In genomic region chr16:2165861-2166260, GRCh38 we compare ENCODE assay signal across 18 cellular contexts. TPM values are rescaled to one million over a fixed set of nuclear protein-coding genes. Genes with fewer than 3 reads are reported as not detected.
DNase-seq lines count a peak whose midpoint lies in the region; ATAC-seq, FAIRE-seq and TF ChIP-seq lines count a peak whose summit lies in the region.
"Had no signal": no experiment of that assay in that cellular context is flagged by ENCODE, and none has a peak within 500 bp of the region (broad histone marks: within the 10 kb centered on the region; RNA-seq: fewer than 3 reads in every experiment).

No MANE protein-coding gene starts in this region.

- CTCF ChIA-PET in activated CD8-positive, alpha-beta T cell treated with anti-CD3 and anti-CD28 coated beads, Interleukin-2, amount 10 ng/mL, durations not matched to agents 7 days and 5 days (lab: Charles Lee) = no interaction called here
- CTCF ChIA-PET in activated CD8-positive, alpha-beta T cell treated with anti-CD3 and anti-CD28 coated beads for 36 hours (lab: Charles Lee) = no interaction called here

- H3K4me1 ChIP-seq in small intestine (ENCODE audit: control insufficient read depth in 2 of 2, insufficient read depth in 1 of 2, low read depth in 1 of 2, low read length in 1 of 2) = peaks cover 4 to 8% of the 10 kb centered on the region in 2 donors

- no peaks in the 10 kb centered on the region for H3K27me3 Mint-ChIP-seq in activated CD8-positive, alpha-beta T cell treated with anti-CD3 and anti-CD28 coated beads, Interleukin-2, amount 10 ng/mL, durations not matched to agents 7 days and 5 days (ENCODE audit: low read depth)
- H3K27me3 Mint-ChIP-seq in activated CD8-positive, alpha-beta T cell treated with anti-CD3 and anti-CD28 coated beads for 36 hours = no peaks in the 10 kb centered on the region
- H3K27me3 Mint-ChIP-seq in central memory CD8-positive, alpha-beta T cell = no peaks in the 10 kb centered on the region
- H3K27me3 Mint-ChIP-seq: CD4-positive, alpha-beta T cell had no signal

- H3K4me1 Mint-ChIP-seq in activated CD8-positive, alpha-beta T cell treated with anti-CD3 and anti-CD28 coated beads, Interleukin-2, amount 10 ng/mL, durations not matched to agents 7 days and 5 days (ENCODE audit: low read depth) = no peaks in the 10 kb centered on the region
- H3K4me1 Mint-ChIP-seq in activated CD8-positive, alpha-beta T cell treated with anti-CD3 and anti-CD28 coated beads for 36 hours (ENCODE audit: low read depth) = no peaks in the 10 kb centered on the region
- H3K4me1 Mint-ChIP-seq in central memory CD8-positive, alpha-beta T cell = peaks cover 4% of the 10 kb centered on the region

- no peak for TF ChIP-seq CTCF in activated CD8-positive, alpha-beta T cell treated with anti-CD3 and anti-CD28 coated beads for 36 hours (IDR thresholded peaks at IDR 0.05)

- intact Hi-C loops in activated CD8-positive, alpha-beta T cell treated with anti-CD3 and anti-CD28 coated beads for 36 hours (cut with micrococcal nuclease) = no loop called here

- 83 to 92% (median 92%) methylated on average over 11 to 12 of the region's 12 CpGs for WGBS in small intestine, 3 donors

- no peak for ATAC-seq in activated CD8-positive, alpha-beta T cell treated with anti-CD3 and anti-CD28 coated beads, Interleukin-2, amount 10 ng/mL, durations not matched to agents 7 days and 5 days
- no peak for ATAC-seq in activated CD8-positive, alpha-beta T cell treated with anti-CD3 and anti-CD28 coated beads for 36 hours
- no peak for ATAC-seq in central memory CD8-positive, alpha-beta T cell (replicated peaks; ENCODE audit: extremely low read depth, poor library complexity, severe bottlenecking)
- ATAC-seq in GM21528 (IDR thresholded peaks at IDR 0.05; ENCODE audit: low FRiP score, unreplicated experiment) = no peak
- ATAC-seq: GM23338, Panc1, Right ventricle myocardium inferior had no signal

- H3K4me3 ChIP-seq in small intestine (ENCODE audit: low read depth in 1 of 2, low read length in 2 of 2) = no peak overlapping the region
- H3K4me3 ChIP-seq: GM23338 had no signal

- H3K4me3 Mint-ChIP-seq in activated CD8-positive, alpha-beta T cell treated with anti-CD3 and anti-CD28 coated beads, Interleukin-2, amount 10 ng/mL, durations not matched to agents 7 days and 5 days = no peak overlapping the region
- H3K4me3 Mint-ChIP-seq in activated CD8-positive, alpha-beta T cell treated with anti-CD3 and anti-CD28 coated beads for 36 hours = no peak overlapping the region
- H3K4me3 Mint-ChIP-seq in central memory CD8-positive, alpha-beta T cell = no peak overlapping the region
- H3K4me3 Mint-ChIP-seq: CD4-positive, alpha-beta T cell; GM23338 had no signal

- no peaks in the 10 kb centered on the region for H3K27me3 ChIP-seq in small intestine (ENCODE audit: control insufficient read depth in 2 of 2, insufficient read depth in 2 of 2, low read length in 2 of 2)
- H3K27me3 ChIP-seq: BE2C had no signal

- H3K27ac ChIP-seq in small intestine (ENCODE audit: low read depth in 1 of 2, low read length in 1 of 2) = peak overlapping the region; percentile 11 to 64
- H3K27ac ChIP-seq: 22Rv1 had no signal

- peak overlapping the region; percentile 64 for H3K27ac Mint-ChIP-seq in activated CD8-positive, alpha-beta T cell treated with anti-CD3 and anti-CD28 coated beads, Interleukin-2, amount 10 ng/mL, durations not matched to agents 7 days and 5 days
- H3K27ac Mint-ChIP-seq in activated CD8-positive, alpha-beta T cell treated with anti-CD3 and anti-CD28 coated beads for 36 hours = no peak overlapping the region
- peak overlapping the region; percentile 78 for H3K27ac Mint-ChIP-seq in central memory CD8-positive, alpha-beta T cell (ENCODE audit: low read depth)
- H3K27ac Mint-ChIP-seq: CD4-positive, alpha-beta T cell; GM23338 had no signal

- no peaks in the 10 kb centered on the region for H3K9me3 ChIP-seq in small intestine (ENCODE audit: control insufficient read depth, low read depth)
- H3K9me3 ChIP-seq: BE2C had no signal

- DNase-seq in activated CD8-positive, alpha-beta T cell treated with anti-CD3 and anti-CD28 coated beads, Interleukin-2, amount 10 ng/mL, durations not matched to agents 7 days and 5 days = no peak
- no peak for DNase-seq in activated CD8-positive, alpha-beta T cell treated with anti-CD3 and anti-CD28 coated beads for 36 hours
- no peak for DNase-seq in central memory CD8-positive, alpha-beta T cell (ENCODE audit: low spot score in 2 of 2)
- DNase-seq in small intestine (no peak), 8988T (no peak)
- DNase-seq: BE2C; CD4-positive, alpha-beta T cell; DMS153; GF-D8; KBM-7; NCI-H1105; NCI-H2081 had no signal

- H3K9me3 Mint-ChIP-seq in activated CD8-positive, alpha-beta T cell treated with anti-CD3 and anti-CD28 coated beads, Interleukin-2, amount 10 ng/mL, durations not matched to agents 7 days and 5 days (ENCODE audit: insufficient read depth) = no peaks in the 10 kb centered on the region
- H3K9me3 Mint-ChIP-seq in activated CD8-positive, alpha-beta T cell treated with anti-CD3 and anti-CD28 coated beads for 36 hours = no peaks in the 10 kb centered on the region
- H3K9me3 Mint-ChIP-seq in central memory CD8-positive, alpha-beta T cell = no peaks in the 10 kb centered on the region
- H3K9me3 Mint-ChIP-seq: CD4-positive, alpha-beta T cell; GM23338 had no signal

- peaks cover 0 to 1% of the 10 kb centered on the region in 2 donors for H3K36me3 ChIP-seq in small intestine (ENCODE audit: control insufficient read depth in 2 of 2, insufficient read depth in 2 of 2, low read length in 2 of 2)

- peaks cover 13% of the 10 kb centered on the region for H3K36me3 Mint-ChIP-seq in activated CD8-positive, alpha-beta T cell treated with anti-CD3 and anti-CD28 coated beads, Interleukin-2, amount 10 ng/mL, durations not matched to agents 7 days and 5 days (ENCODE audit: low read depth)
- peaks cover 12% of the 10 kb centered on the region for H3K36me3 Mint-ChIP-seq in activated CD8-positive, alpha-beta T cell treated with anti-CD3 and anti-CD28 coated beads for 36 hours (ENCODE audit: low read depth)
- no peaks in the 10 kb centered on the region for H3K36me3 Mint-ChIP-seq in central memory CD8-positive, alpha-beta T cell (ENCODE audit: insufficient read depth)

- FAIRE-seq in small intestine (lab: Jason Lieb, UNC) = no peak
- FAIRE-seq: GM19239 had no signal

- POLR2A ChIA-PET in activated CD8-positive, alpha-beta T cell treated with anti-CD3 and anti-CD28 coated beads, Interleukin-2, amount 10 ng/mL, durations not matched to agents 7 days and 5 days (lab: Charles Lee) = no interaction called here
- POLR2A ChIA-PET in activated CD8-positive, alpha-beta T cell treated with anti-CD3 and anti-CD28 coated beads for 36 hours (lab: Charles Lee) = interaction anchor here (1.3 to 1.7 kb wide), 2 partner anchors 9 to 11 kb away, joined by 5 read pairs; partner anchors contain the start of gene TRAF7

RNA-seq across cellular contexts. Expression of gene TRAF7, which starts 10.3 kb away (rescaled TPM):
- total RNA-seq in activated CD8-positive, alpha-beta T cell treated with anti-CD3 and anti-CD28 coated beads, Interleukin-2, amount 10 ng/mL, durations not matched to agents 7 days and 5 days = 10 to 100 TPM; 56.8 to 59.5 TPM
- total RNA-seq in activated CD8-positive, alpha-beta T cell treated with anti-CD3 and anti-CD28 coated beads for 36 hours = 10 to 100 TPM; 74.8 to 80.2 TPM
- polyA plus RNA-seq in small intestine = 10 to 100 TPM; 47.6 to 73.4 (median 64.9) TPM

RNA-seq across cellular contexts. Expression of gene RAB26, which starts 17.4 kb away (rescaled TPM):
- total RNA-seq in activated CD8-positive, alpha-beta T cell treated with anti-CD3 and anti-CD28 coated beads, Interleukin-2, amount 10 ng/mL, durations not matched to agents 7 days and 5 days = under 1 TPM; 0.26 to 0.31 TPM
- total RNA-seq in activated CD8-positive, alpha-beta T cell treated with anti-CD3 and anti-CD28 coated beads for 36 hours = under 1 TPM; 0.34 to 0.49 TPM
- 10 to 100 TPM; 11.9 to 31.9 (median 28.0) TPM for polyA plus RNA-seq in small intestine
- total RNA-seq: CD4-positive, alpha-beta T cell had no signal

RNA-seq across cellular contexts. Expression of gene PKD1, which starts 30.2 kb away (rescaled TPM):
- 10 to 100 TPM; 66.0 to 76.6 TPM for total RNA-seq in activated CD8-positive, alpha-beta T cell treated with anti-CD3 and anti-CD28 coated beads, Interleukin-2, amount 10 ng/mL, durations not matched to agents 7 days and 5 days
- 10 to 100 TPM; 74.7 to 85.1 TPM for total RNA-seq in activated CD8-positive, alpha-beta T cell treated with anti-CD3 and anti-CD28 coated beads for 36 hours
- 10 to 100 TPM; 10.5 to 41.2 (median 12.2) TPM for polyA plus RNA-seq in small intestine

RNA-seq across cellular contexts. Expression of gene CASKIN1, which starts 30.5 kb away (rescaled TPM):
- total RNA-seq in activated CD8-positive, alpha-beta T cell treated with anti-CD3 and anti-CD28 coated beads, Interleukin-2, amount 10 ng/mL, durations not matched to agents 7 days and 5 days = under 1 TPM; 0.05 to 0.63 TPM
- total RNA-seq in activated CD8-positive, alpha-beta T cell treated with anti-CD3 and anti-CD28 coated beads for 36 hours = 1 to 10 TPM; 4.4 to 7.2 TPM
- 1 to 10 TPM in 1 of 3 donors, under 1 TPM in 2; 0.27 to 1.1 (median 0.66) TPM for polyA plus RNA-seq in small intestine

RNA-seq across cellular contexts. Expression of gene MLST8, which starts 39.4 kb away (rescaled TPM):
- 10 to 100 TPM; 34.5 to 37.8 TPM for total RNA-seq in activated CD8-positive, alpha-beta T cell treated with anti-CD3 and anti-CD28 coated beads, Interleukin-2, amount 10 ng/mL, durations not matched to agents 7 days and 5 days
- 10 to 100 TPM; 70.0 to 70.7 TPM for total RNA-seq in activated CD8-positive, alpha-beta T cell treated with anti-CD3 and anti-CD28 coated beads for 36 hours
- polyA plus RNA-seq in small intestine = 10 to 100 TPM; 61.9 to 68.7 (median 63.5) TPM
